In the genomic region with DNA sequence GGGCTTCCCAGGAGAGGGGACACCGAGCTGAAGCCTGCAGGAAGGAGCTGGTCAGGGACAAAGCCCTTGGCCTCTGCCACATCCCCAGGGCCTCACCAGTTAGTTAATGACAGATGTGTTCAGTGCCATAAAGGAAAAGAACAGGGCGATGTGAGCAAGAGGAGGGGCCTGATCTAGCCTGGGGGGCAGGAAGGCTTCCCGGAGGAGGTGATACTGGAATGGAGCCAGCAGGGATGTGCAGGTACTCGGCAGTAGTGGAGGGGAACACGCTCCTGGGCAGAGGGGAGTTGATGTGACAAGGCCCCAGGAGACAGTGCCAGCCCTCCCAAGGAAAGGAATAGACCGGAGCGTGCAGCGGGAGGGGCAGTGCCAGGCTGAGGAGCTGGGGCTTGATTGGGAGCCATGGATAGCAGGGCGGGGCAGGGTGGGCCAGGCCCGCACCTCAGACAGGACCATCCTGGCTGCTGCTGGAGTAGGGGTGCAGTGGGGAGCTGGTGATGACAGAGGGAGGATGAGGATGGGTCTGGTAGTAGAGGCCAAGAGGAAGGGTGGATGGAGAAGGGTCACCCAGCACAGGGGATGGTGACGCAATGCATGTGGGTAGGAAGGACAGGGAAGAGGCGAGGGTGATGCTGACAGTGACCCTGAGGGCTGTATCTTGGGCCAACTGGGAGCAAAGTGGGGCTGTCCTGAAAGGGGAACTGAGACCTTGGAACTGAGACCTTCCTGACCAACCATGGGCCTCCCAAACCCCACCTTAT, we compare ENCODE assay signal across 1 cellular context.
TF ChIP-seq lines count a peak whose summit lies in the region.

No MANE protein-coding gene starts in this region.

TF ChIP-seq in HCT116, 20 proteins besides CTCF, POLR2A, EP300 and RAD21 (continued from another document):
- TF ChIP-seq POLR2AphosphoS5 (IDR thresholded peaks at IDR 0.05; ENCODE audit: low read depth, low read length): 0 out of 2 replicates have a peak, but pooled peaks have one; percentile 16
- no peak for TF ChIP-seq EZH2phosphoT487 (IDR thresholded peaks at IDR 0.05; ENCODE audit: borderline replicate concordance)
